Comparison of ENCODE assay signal across 8 cellular contexts in the genomic region with DNA sequence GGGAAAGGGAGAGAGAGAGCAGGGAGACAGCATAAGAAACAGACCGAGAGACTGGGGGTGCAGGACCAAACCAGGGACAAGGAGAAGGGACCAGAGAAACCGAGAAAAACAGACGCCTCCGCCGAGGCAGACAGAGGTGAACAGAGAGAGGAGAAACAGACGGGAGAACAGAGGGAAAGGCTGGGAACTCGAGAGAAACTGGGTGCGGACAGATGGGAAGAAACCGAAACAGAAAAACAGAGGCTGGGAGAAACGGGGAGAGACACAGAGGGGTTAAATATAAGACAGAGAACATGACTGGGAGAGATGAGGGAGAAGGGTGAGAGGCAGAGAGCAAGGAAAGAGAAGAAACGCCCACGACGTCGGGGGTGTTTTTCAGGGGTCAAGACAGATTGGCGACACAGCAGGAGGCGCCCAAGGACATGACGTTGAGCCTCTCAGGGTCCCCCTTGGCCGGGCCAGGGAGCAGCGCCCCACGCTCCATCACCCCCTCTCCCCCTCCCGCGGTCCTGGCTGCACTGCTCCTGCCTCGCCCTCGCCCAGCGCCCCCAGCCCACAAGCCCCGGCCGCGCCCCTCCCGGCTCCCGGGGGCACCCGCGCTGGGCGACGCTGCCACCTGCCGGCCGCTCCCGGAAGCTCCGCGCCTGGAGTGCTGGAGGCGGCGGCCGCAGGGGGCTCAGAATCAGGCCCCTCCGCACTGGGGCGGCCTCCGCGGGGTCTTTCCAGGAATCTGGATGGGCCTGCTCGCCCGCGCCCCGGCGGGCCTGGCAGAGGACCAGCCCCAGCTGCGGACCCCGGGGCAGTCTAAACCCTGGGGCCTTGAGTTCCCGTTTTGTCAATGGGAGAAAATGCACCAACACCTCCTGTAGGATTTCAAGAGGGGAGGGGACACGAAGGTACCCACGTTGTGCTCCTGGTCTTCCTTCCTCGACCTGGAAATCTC. TPM values are rescaled to one million over a fixed set of nuclear protein-coding genes. Genes with fewer than 3 reads are reported as not detected.
DNase-seq lines count a peak whose midpoint lies in the region; ATAC-seq and TF ChIP-seq lines count a peak whose summit lies in the region.

No MANE protein-coding gene starts in this region.

- H3K4me1 ChIP-seq in colonic mucosa (peaks cover 4% of the 10 kb centered on the region), liver (ENCODE audit: control insufficient read depth in 4 of 4, insufficient read depth in 4 of 4, low read length in 3 of 4) (peaks cover 4 to 21% (median 13%) of the 10 kb centered on the region in 4 donors)

- H3K4me3 ChIP-seq in colonic mucosa (peak overlapping the region; percentile 54), liver (ENCODE audit: low read depth in 1 of 3, low read length in 3 of 3) (peak overlapping the region; percentile 47 to 72 (median 65))

- H3K9me3 ChIP-seq in colonic mucosa = no peaks in the 10 kb centered on the region
- H3K9me3 ChIP-seq in liver (ENCODE audit: control insufficient read depth in 4 of 4, low read length in 3 of 4) = no peaks in the 10 kb centered on the region

- ATAC-seq in HG03521 (IDR thresholded peaks at IDR 0.05; ENCODE audit: unreplicated experiment) (no peak), GM21390 (IDR thresholded peaks at IDR 0.05; ENCODE audit: unreplicated experiment) (no peak)

- intact Hi-C loops in colonic mucosa (cut with DNase I) = loop anchor here (2.0 kb wide), 1 partner anchor 72 kb away; the partner anchor contains the start of gene COL1A1

- 5% methylated on average over 57 of the region's 57 CpGs for WGBS in liver

- peak; percentile 40 to 63 for TF ChIP-seq RAD21 in liver (IDR thresholded peaks at IDR 0.05)

- H3K36me3 ChIP-seq in colonic mucosa (no peaks in the 10 kb centered on the region), liver (ENCODE audit: control insufficient read depth in 4 of 4, insufficient read depth in 3 of 4, low read depth in 1 of 4, low read length in 3 of 4) (no peaks in the 10 kb centered on the region)

- H3K27me3 ChIP-seq in colonic mucosa (no peaks in the 10 kb centered on the region), liver (ENCODE audit: control insufficient read depth in 4 of 4, insufficient read depth in 4 of 4, low read length in 3 of 4) (peaks cover 0 to 1% (median 0%) of the 10 kb centered on the region in 4 donors)

- H3K27ac ChIP-seq in colonic mucosa = peak overlapping the region; percentile 47
- peak overlapping the region in 1 of 2 donors; percentile 28 for H3K27ac ChIP-seq in liver (ENCODE audit: low read depth in 1 of 2, low read length in 2 of 2)

- H3K9ac ChIP-seq in colonic mucosa (ENCODE audit: low read depth in 2 of 2, low read length in 2 of 2) (peak overlapping the region in 1 of 2 donors; percentile 74), liver (ENCODE audit: low read depth in 1 of 2, low read length in 2 of 2) (peak overlapping the region; percentile 54 to 59)

- peak; percentile 16 for DNase-seq in DMS114 treated with DMSO at 0.1 percent for 48 hours (lab: John Stamatoyannopoulos, UW; ENCODE audit: unreplicated experiment)
- DNase-seq in LHCN-M2 (ENCODE audit: low read depth) = peak; percentile 30
- peak; percentile 34 to 36 for DNase-seq in activated CD4-positive, alpha-beta T cell treated with anti-CD3 and anti-CD28 coated beads for 24 hours (ENCODE audit: low read depth in 2 of 2)
- DNase-seq in colonic mucosa = peak; percentile 74
- peak in 2 of 3 experiments; percentile 11 to 41 for DNase-seq in stimulated activated CD4-positive, alpha-beta T cell treated with anti-CD3 and anti-CD28 coated beads, TNF-alpha, amount 100 ng/mL, for 24 hours (ENCODE audit: low read depth in 3 of 3)

- TF ChIP-seq CTCF in colonic mucosa (IDR thresholded peaks at IDR 0.05) (peak; percentile 94), liver (IDR thresholded peaks at IDR 0.05; ENCODE audit: low read depth, low read length, missing input control) (peak; percentile 65)

TF ChIP-seq in liver, 16 proteins besides CTCF, POLR2A, EP300 and RAD21:
- TF ChIP-seq RXRA (IDR thresholded peaks at IDR 0.05) (no peak), TAF1 (conservative IDR thresholded peaks at IDR 0.05) (no peak), FOXA2 (IDR thresholded peaks at IDR 0.05) (no peak), FOXA1 (IDR thresholded peaks at IDR 0.05) (no peak), HNF4A (conservative IDR thresholded peaks at IDR 0.05) (no peak), YY1 (IDR thresholded peaks at IDR 0.05) (no peak), NR2F2 (IDR thresholded peaks at IDR 0.05) (no peak), JUND (IDR thresholded peaks at IDR 0.05) (no peak), HNF4G (IDR thresholded peaks at IDR 0.05) (no peak), SP1 (IDR thresholded peaks at IDR 0.05) (no peak), GABPA (IDR thresholded peaks at IDR 0.05 in 1 of 2, conservative IDR thresholded peaks at IDR 0.05 in 1 of 2) (no peak), EGR1 (IDR thresholded peaks at IDR 0.05; ENCODE audit: low read depth in 2 of 2) (no peak), ZBTB33 (IDR thresholded peaks at IDR 0.05) (no peak)
- TF ChIP-seq, protein P1, sequence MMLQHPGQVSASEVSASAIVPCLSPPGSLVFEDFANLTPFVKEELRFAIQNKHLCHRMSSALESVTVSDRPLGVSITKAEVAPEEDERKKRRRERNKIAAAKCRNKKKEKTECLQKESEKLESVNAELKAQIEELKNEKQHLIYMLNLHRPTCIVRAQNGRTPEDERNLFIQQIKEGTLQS (IDR thresholded peaks at IDR 0.05) = no peak
- TF ChIP-seq, protein P2, sequence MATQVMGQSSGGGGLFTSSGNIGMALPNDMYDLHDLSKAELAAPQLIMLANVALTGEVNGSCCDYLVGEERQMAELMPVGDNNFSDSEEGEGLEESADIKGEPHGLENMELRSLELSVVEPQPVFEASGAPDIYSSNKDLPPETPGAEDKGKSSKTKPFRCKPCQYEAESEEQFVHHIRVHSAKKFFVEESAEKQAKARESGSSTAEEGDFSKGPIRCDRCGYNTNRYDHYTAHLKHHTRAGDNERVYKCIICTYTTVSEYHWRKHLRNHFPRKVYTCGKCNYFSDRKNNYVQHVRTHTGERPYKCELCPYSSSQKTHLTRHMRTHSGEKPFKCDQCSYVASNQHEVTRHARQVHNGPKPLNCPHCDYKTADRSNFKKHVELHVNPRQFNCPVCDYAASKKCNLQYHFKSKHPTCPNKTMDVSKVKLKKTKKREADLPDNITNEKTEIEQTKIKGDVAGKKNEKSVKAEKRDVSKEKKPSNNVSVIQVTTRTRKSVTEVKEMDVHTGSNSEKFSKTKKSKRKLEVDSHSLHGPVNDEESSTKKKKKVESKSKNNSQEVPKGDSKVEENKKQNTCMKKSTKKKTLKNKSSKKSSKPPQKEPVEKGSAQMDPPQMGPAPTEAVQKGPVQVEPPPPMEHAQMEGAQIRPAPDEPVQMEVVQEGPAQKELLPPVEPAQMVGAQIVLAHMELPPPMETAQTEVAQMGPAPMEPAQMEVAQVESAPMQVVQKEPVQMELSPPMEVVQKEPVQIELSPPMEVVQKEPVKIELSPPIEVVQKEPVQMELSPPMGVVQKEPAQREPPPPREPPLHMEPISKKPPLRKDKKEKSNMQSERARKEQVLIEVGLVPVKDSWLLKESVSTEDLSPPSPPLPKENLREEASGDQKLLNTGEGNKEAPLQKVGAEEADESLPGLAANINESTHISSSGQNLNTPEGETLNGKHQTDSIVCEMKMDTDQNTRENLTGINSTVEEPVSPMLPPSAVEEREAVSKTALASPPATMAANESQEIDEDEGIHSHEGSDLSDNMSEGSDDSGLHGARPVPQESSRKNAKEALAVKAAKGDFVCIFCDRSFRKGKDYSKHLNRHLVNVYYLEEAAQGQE (IDR thresholded peaks at IDR 0.05) = no peak
- TF ChIP-seq, protein P3, sequence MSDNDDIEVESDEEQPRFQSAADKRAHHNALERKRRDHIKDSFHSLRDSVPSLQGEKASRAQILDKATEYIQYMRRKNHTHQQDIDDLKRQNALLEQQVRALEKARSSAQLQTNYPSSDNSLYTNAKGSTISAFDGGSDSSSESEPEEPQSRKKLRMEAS (IDR thresholded peaks at IDR 0.05) = no peak
TF ChIP-seq in liver: peak in this region for 0.

RNA-seq across cellular contexts. Expression of gene TMEM92, which starts 1.3 kb away (rescaled TPM):
- total RNA-seq in LHCN-M2 (2014; rRNA removed) = not detected in 2 replicates
- polyA plus RNA-seq in LHCN-M2 (2012) = 0.09 TPM
- 10 to 100 TPM; 11.1 to 18.5 TPM for total RNA-seq in colonic mucosa
- 1 to 10 TPM in 1 of 2 donors, under 1 TPM in 1; 0.05 to 2.8 TPM for total RNA-seq in liver
- polyA plus RNA-seq in liver = 10 to 100 TPM in 1 of 2 donors, 1 to 10 TPM in 1; 5.3 to 17.9 TPM

Comparison
In these comparisons a context has a peak if more than half of its experiments do, and no peak if none do; other contexts are left out.
1. DNase-seq: peak in every context shown above with its lines; median percentile 74 in colonic mucosa; 35 in activated CD4-positive, alpha-beta T cell treated with anti-CD3 and anti-CD28 coated beads for 24 hours; 30 in LHCN-M2; 26 in stimulated activated CD4-positive, alpha-beta T cell treated with anti-CD3 and anti-CD28 coated beads, TNF-alpha, amount 100 ng/mL, for 24 hours; 16 in DMS114 treated with DMSO at 0.1 percent for 48 hours.